19 cellular contexts compared by ENCODE assay signal in genomic region chr18:63082661-63083531, GRCh38.
DNase-seq lines count a peak whose midpoint lies in the region; ATAC-seq and TF ChIP-seq lines count a peak whose summit lies in the region.
"Had no signal": no experiment of that assay in that cellular context is flagged by ENCODE, and none has a peak within 500 bp of the region (broad histone marks: within the 10 kb centered on the region; RNA-seq: fewer than 3 reads in every experiment).

No MANE protein-coding gene starts in this region.

- H3K27ac ChIP-seq in PC-9, result peak overlapping the region; percentile 21; the same call in 1 of the 2 replicates
- no peak overlapping the region for H3K27ac ChIP-seq in coronary artery
- no peak overlapping the region for H3K27ac ChIP-seq in right cardiac atrium (ENCODE audit: low read length)
- no peak overlapping the region for H3K27ac ChIP-seq in brain microvascular endothelial cell
- H3K27ac ChIP-seq: hepatocyte, SJCRH30 had no signal

- WGBS in right cardiac atrium, result 88% methylated on average over 13 of the region's 13 CpGs

- H3F3A ChIP-seq in PC-9 (ENCODE audit: insufficient read depth, low read depth), result no peaks in the 10 kb centered on the region; the same call in none of the 2 replicates

- in situ Hi-C loops in brain microvascular endothelial cell (cut with HindIII; ENCODE audit: low pct_ligation_motif_present, low sequenced_read_pairs), result no loop called here

- H3K36me3 ChIP-seq in PC-9 (ENCODE audit: low read depth) (no peaks in the 10 kb centered on the region), brain microvascular endothelial cell (replicated peaks) (no peaks in the 10 kb centered on the region)
- H3K36me3 ChIP-seq: SJCRH30 had no signal

- H3K4me2 ChIP-seq in PC-9, result no peak overlapping the region
- H3K4me2 ChIP-seq: hepatocyte had no signal

- TF ChIP-seq CTCF in PC-9 (conservative IDR thresholded peaks at IDR 0.05), result no peak
- TF ChIP-seq CTCF in coronary artery (IDR thresholded peaks at IDR 0.05), result no peak
- no peak for TF ChIP-seq CTCF in brain microvascular endothelial cell (IDR thresholded peaks at IDR 0.05; ENCODE audit: low read depth, low read length, missing control alignments)

- H3K79me2 ChIP-seq in PC-9 (ENCODE audit: low read depth), result no peaks in the 10 kb centered on the region
- H3K79me2 ChIP-seq: hepatocyte had no signal

- H3K9me3 ChIP-seq in PC-9 (ENCODE audit: insufficient read depth, low read depth), result peaks cover 4% of the 10 kb centered on the region; the same call in 1 of the 2 replicates
- no peaks in the 10 kb centered on the region for H3K9me3 ChIP-seq in right cardiac atrium (ENCODE audit: control insufficient read depth, low read length)
- H3K9me3 ChIP-seq: SJCRH30 had no signal

- no peak for ATAC-seq in right cardiac atrium

- intact Hi-C loops in PC-9 (cut with micrococcal nuclease; ENCODE audit: unreplicated experiment) (no loop called here), right cardiac atrium (cut with DNase I) (no loop called here)

- DNase-seq in HCEC 1CT (peak; percentile 75), PC-9 (peak in 1 of 2 experiments; percentile 58), coronary artery (ENCODE audit: low spot score) (peak; percentile 14), skeletal muscle cell (ENCODE audit: low read depth) (peak; percentile 11), right cardiac atrium (no peak), brain microvascular endothelial cell (no peak), iPS-NIHi7 (ENCODE audit: extremely low spot score) (no peak)
- DNase-seq: activated CD4-positive, alpha-beta T cell treated with anti-CD3 and anti-CD28 coated beads, Interleukin-2, amount 10 ng/mL, durations not matched to agents 7 days and 5 days; CD4-positive, alpha-beta memory T cell; H9; KBM-7; NCI-H1092; NCI-H1930; NCI-H345; NCI-H82; OCI-M1; posterior cingulate gyrus; SJCRH30 had no signal

- BruUV-seq in PC-9 (replicated peaks; lab: Mats Ljungman, UMichigan), result no TSS peak

- H3K27me3 ChIP-seq in PC-9 (ENCODE audit: insufficient read depth, low read depth), result no peaks in the 10 kb centered on the region
- H3K27me3 ChIP-seq in right cardiac atrium (ENCODE audit: control insufficient read depth, insufficient read depth), result no peaks in the 10 kb centered on the region
- H3K27me3 ChIP-seq in brain microvascular endothelial cell (replicated peaks), result no peaks in the 10 kb centered on the region
- H3K27me3 ChIP-seq: hepatocyte, SJCRH30 had no signal

- H2AFZ ChIP-seq in PC-9, result no peak overlapping the region
- H2AFZ ChIP-seq: hepatocyte had no signal

- H3K4me1 ChIP-seq in PC-9 (replicated peaks; ENCODE audit: insufficient read depth), result peaks cover 12% of the 10 kb centered on the region; the same call in 1 of the 2 replicates
- no peaks in the 10 kb centered on the region for H3K4me1 ChIP-seq in right cardiac atrium (ENCODE audit: control insufficient read depth, insufficient read depth, low read length)
- H3K4me1 ChIP-seq: SJCRH30 had no signal

- CTCF ChIA-PET in PC-9 (lab: Charles Lee), result no interaction called here

- POLR2A ChIA-PET in PC-9 (lab: Charles Lee; ENCODE audit: unreplicated experiment), result no interaction called here

- H4K20me1 ChIP-seq in PC-9 (ENCODE audit: insufficient read depth), result no peaks in the 10 kb centered on the region

- no peak overlapping the region for H3K4me3 ChIP-seq in PC-9
- H3K4me3 ChIP-seq in coronary artery, result no peak overlapping the region
- no peak overlapping the region for H3K4me3 ChIP-seq in skeletal muscle cell (ENCODE audit: low read depth, low read length)
- no peak overlapping the region for H3K4me3 ChIP-seq in right cardiac atrium (ENCODE audit: low read length)
- H3K4me3 ChIP-seq in brain microvascular endothelial cell (ENCODE audit: low read depth, low read length), result no peak overlapping the region
- H3K4me3 ChIP-seq: hepatocyte, SJCRH30 had no signal

- no peaks in the 10 kb centered on the region for H3K9me2 ChIP-seq in PC-9 (ENCODE audit: insufficient read depth)

Comparison
In these comparisons a context has a peak if more than half of its experiments do, and no peak if none do; other contexts are left out.
1. DNase-seq: peak in HCEC 1CT (single experiment), coronary artery (single experiment) and skeletal muscle cell (single experiment); none in right cardiac atrium (0 of 3), brain microvascular endothelial cell (single experiment) and iPS-NIHi7 (single experiment).